In genomic region chr18:37247499-37248161, GRCh38 we compare ENCODE assay signal across 28 cellular contexts.
"Had no signal": no experiment of that assay in that cellular context is flagged by ENCODE, and none has a peak within 500 bp of the region (broad histone marks: within the 10 kb centered on the region; RNA-seq: fewer than 3 reads in every experiment).

No MANE protein-coding gene starts in this region.

- ATAC-seq: left cardiac atrium; lower lobe of right lung; natural killer cell; sciatic nerve; stimulated activated effector memory CD8-positive, alpha-beta T cell treated with anti-CD3 and anti-CD28 coated beads, Interleukin-12 subunit alpha, Interleukin-12 subunit beta, amount 100 ng/mL, for 72 hours had no signal

- H3K4me3 ChIP-seq: esophagus squamous epithelium, heart right ventricle, left ventricle myocardium inferior, lower lobe of right lung, prostate gland, right atrium auricular region, smooth muscle cell, stomach, thyroid gland had no signal

- H3K27me3 ChIP-seq: right atrium auricular region, thyroid gland had no signal

- H3K9ac ChIP-seq: parathyroid adenoma had no signal

- H2AFZ ChIP-seq: parathyroid adenoma had no signal

- H3K4me2 ChIP-seq: smooth muscle cell had no signal

- H3K27ac ChIP-seq: esophagus squamous epithelium, heart right ventricle, left ventricle myocardium inferior, lower lobe of right lung, neutrophil, parathyroid adenoma, prostate gland, right atrium auricular region, stomach, thyroid gland had no signal

- FAIRE-seq: colon, endometrium, islet of Langerhans had no signal

- H3K79me2 ChIP-seq: parathyroid adenoma had no signal

- DNase-seq: dermis blood vessel endothelial cell; effector memory CD4-positive, alpha-beta T cell; erythroblast; esophagus squamous epithelium; foreskin melanocyte; glutamatergic neuron; heart right ventricle; hippocampal formation; left cardiac atrium; left ventricle myocardium inferior; lower lobe of right lung; natural killer cell; stimulated activated CD4-positive, alpha-beta T cell treated with anti-CD3 and anti-CD28 coated beads, Interleukin-2, amount 100 ng/mL, for 24 hours; stimulated activated CD4-positive, alpha-beta T cell treated with anti-CD3 and anti-CD28 coated beads, Interleukin-4, amount 100 ng/mL, for 24 hours; stimulated activated naive CD4-positive, alpha-beta T cell treated with Interleukin-2 at 50 U/mL for 16 hours; stomach; thyroid gland; trophoblast cell had no signal

- H3K4me1 ChIP-seq: esophagus squamous epithelium, lower lobe of right lung, parathyroid adenoma, prostate gland, right atrium auricular region, thyroid gland had no signal

- H3K9me3 ChIP-seq: esophagus squamous epithelium, heart right ventricle, left ventricle myocardium inferior, lower lobe of right lung, neutrophil, prostate gland, right atrium auricular region, stomach, thyroid gland had no signal

- H3K36me3 ChIP-seq: esophagus squamous epithelium, heart right ventricle, left ventricle myocardium inferior, lower lobe of right lung, neutrophil, prostate gland, right atrium auricular region, stomach, thyroid gland had no signal
